Comparison of ENCODE assay signal across 11 cellular contexts in the genomic region with DNA sequence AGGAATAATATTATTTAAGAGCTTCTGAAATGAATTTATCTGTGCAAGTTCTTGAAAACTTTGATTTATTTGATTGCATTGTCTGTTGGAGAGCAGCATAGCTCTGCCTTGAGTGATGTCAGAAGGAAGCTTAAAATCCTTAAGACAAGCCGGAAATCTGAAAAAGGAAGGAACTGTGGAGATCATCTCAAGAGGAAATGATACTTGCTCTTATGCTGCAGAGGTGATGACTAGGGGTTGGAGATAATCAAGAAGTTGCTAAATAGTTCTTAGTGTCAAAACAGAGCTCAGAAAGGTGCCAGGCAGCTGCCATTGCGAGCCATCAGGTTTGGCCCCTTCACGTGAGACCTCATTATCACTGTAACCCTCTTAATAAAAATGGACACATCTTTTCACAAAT. TPM values are rescaled to one million over a fixed set of nuclear protein-coding genes. Genes with fewer than 3 reads are reported as not detected.
DNase-seq lines count a peak whose midpoint lies in the region; ATAC-seq and TF ChIP-seq lines count a peak whose summit lies in the region.
"Had no signal": no experiment of that assay in that cellular context is flagged by ENCODE, and none has a peak within 500 bp of the region (broad histone marks: within the 10 kb centered on the region; RNA-seq: fewer than 3 reads in every experiment).

No MANE protein-coding gene starts in this region.

- peak in 1 of 2 donors; percentile 45 for ATAC-seq in upper lobe of left lung (ENCODE audit: low FRiP score in 2 of 2)

- no peak overlapping the region for H3K4me3 ChIP-seq in upper lobe of left lung

- no peaks in the 10 kb centered on the region for H3K9me3 Mint-ChIP-seq in activated naive CD4-positive, alpha-beta T cell treated with anti-CD3 and anti-CD28 coated beads, Interleukin-2, amount 50 U/mL, for 24 hours
- no peaks in the 10 kb centered on the region for H3K9me3 Mint-ChIP-seq in activated naive CD4-positive, alpha-beta T cell treated with anti-CD3 and anti-CD28 coated beads for 36 hours

- H3K27ac ChIP-seq in angular gyrus (ENCODE audit: low read depth, low read length) (peak overlapping the region; percentile 42), upper lobe of left lung (peak overlapping the region; percentile 40 to 84 (median 56))

- peaks cover 33% of the 10 kb centered on the region for H3K4me1 Mint-ChIP-seq in activated naive CD4-positive, alpha-beta T cell treated with anti-CD3 and anti-CD28 coated beads, Interleukin-2, amount 50 U/mL, for 24 hours
- H3K4me1 Mint-ChIP-seq in activated naive CD4-positive, alpha-beta T cell treated with anti-CD3 and anti-CD28 coated beads for 36 hours (ENCODE audit: low read depth), result peaks cover 19% of the 10 kb centered on the region

- POLR2A ChIA-PET in GM10248 (lab: Yijun Ruan, JAX), result no interaction called here

- TF ChIP-seq POLR2A in upper lobe of left lung (IDR thresholded peaks at IDR 0.05), result no peak

- H3K36me3 Mint-ChIP-seq in activated naive CD4-positive, alpha-beta T cell treated with anti-CD3 and anti-CD28 coated beads, Interleukin-2, amount 50 U/mL, for 24 hours, result no peaks in the 10 kb centered on the region
- H3K36me3 Mint-ChIP-seq in activated naive CD4-positive, alpha-beta T cell treated with anti-CD3 and anti-CD28 coated beads for 36 hours (ENCODE audit: low read depth), result no peaks in the 10 kb centered on the region

- no peaks in the 10 kb centered on the region for H3K27me3 ChIP-seq in upper lobe of left lung

- H3K27me3 Mint-ChIP-seq in activated naive CD4-positive, alpha-beta T cell treated with anti-CD3 and anti-CD28 coated beads, Interleukin-2, amount 50 U/mL, for 24 hours, result no peaks in the 10 kb centered on the region
- H3K27me3 Mint-ChIP-seq in activated naive CD4-positive, alpha-beta T cell treated with anti-CD3 and anti-CD28 coated beads for 36 hours (ENCODE audit: low read depth), result no peaks in the 10 kb centered on the region

- no peak for DNase-seq in activated naive CD4-positive, alpha-beta T cell treated with anti-CD3 and anti-CD28 coated beads for 36 hours
- peak; percentile 47 for DNase-seq in medulla oblongata (ENCODE audit: extremely low spot score)
- DNase-seq in upper lobe of left lung, result no peak
- no peak for DNase-seq in GM10248 (ENCODE audit: extremely low spot score)
- DNase-seq in T1000 (lab: John Stamatoyannopoulos, UW), result no peak
- DNase-seq in DMS53 treated with DMSO at 0.1 percent for 48 hours (lab: John Stamatoyannopoulos, UW; ENCODE audit: unreplicated experiment), result no peak
- DNase-seq: activated CD4-positive, alpha-beta T cell treated with anti-CD3 and anti-CD28 coated beads, Interleukin-2, amount 50 U/mL, for 4 hours; left cardiac atrium; NCI-H2107 had no signal

- no peaks in the 10 kb centered on the region for H3K9me3 ChIP-seq in upper lobe of left lung

- TF ChIP-seq EP300 in upper lobe of left lung (IDR thresholded peaks at IDR 0.05), result no peak

- H3K27ac Mint-ChIP-seq in activated naive CD4-positive, alpha-beta T cell treated with anti-CD3 and anti-CD28 coated beads, Interleukin-2, amount 50 U/mL, for 24 hours, result peak overlapping the region; percentile 78
- H3K27ac Mint-ChIP-seq in activated naive CD4-positive, alpha-beta T cell treated with anti-CD3 and anti-CD28 coated beads for 36 hours, result no peak overlapping the region

- 49 to 57% methylated on average over 3 of the region's 3 CpGs for WGBS in upper lobe of left lung, 2 donors

- CTCF ChIA-PET in activated naive CD4-positive, alpha-beta T cell treated with anti-CD3 and anti-CD28 coated beads for 36 hours (lab: Charles Lee), result interaction anchor here (1.2 to 2.0 kb wide), 5 partner anchors 11 to 101 kb away, joined by 4 to 9 read pairs (median 6); no protein-coding TSS in a partner anchor
- CTCF ChIA-PET in GM10248 (lab: Yijun Ruan, JAX), result interaction anchor here (1.1 to 6.4 kb wide), 5 partner anchors 11 to 101 kb away, joined by 3 to 41 read pairs (median 28); no protein-coding TSS in a partner anchor

- no peak overlapping the region for H3K4me3 Mint-ChIP-seq in activated naive CD4-positive, alpha-beta T cell treated with anti-CD3 and anti-CD28 coated beads, Interleukin-2, amount 50 U/mL, for 24 hours
- H3K4me3 Mint-ChIP-seq in activated naive CD4-positive, alpha-beta T cell treated with anti-CD3 and anti-CD28 coated beads for 36 hours, result no peak overlapping the region

- peaks cover 22 to 47% (median 30%) of the 10 kb centered on the region in 4 donors for H3K4me1 ChIP-seq in upper lobe of left lung

- H3K36me3 ChIP-seq in upper lobe of left lung, result peaks cover 0 to 6% (median 0%) of the 10 kb centered on the region in 4 donors

- no peak for TF ChIP-seq CTCF in upper lobe of left lung (IDR thresholded peaks at IDR 0.05)
- TF ChIP-seq CTCF in GM10248 (IDR thresholded peaks at IDR 0.05; ENCODE audit: control extremely low read depth, extremely low read depth, low read depth, missing control alignments), result no peak

- intact Hi-C loops in activated naive CD4-positive, alpha-beta T cell treated with anti-CD3 and anti-CD28 coated beads for 36 hours (cut with micrococcal nuclease), result no loop called here

RNA-seq across cellular contexts. Expression of a gene that starts 34.7 kb away (rescaled TPM):
- total RNA-seq in activated naive CD4-positive, alpha-beta T cell treated with anti-CD3 and anti-CD28 coated beads for 36 hours, result 10 to 100 TPM; 13.7 to 14.2 TPM
- total RNA-seq in upper lobe of left lung, result 10 to 100 TPM in 5 of 6 donors, 1 to 10 TPM in 1; 5.6 to 41.9 (median 19.0) TPM
